In genomic region chr11:26193714-26194373, GRCh38 we compare ENCODE assay signal across 21 cellular contexts.
DNase-seq lines count a peak whose midpoint lies in the region; ATAC-seq and TF ChIP-seq lines count a peak whose summit lies in the region.
"Had no signal": no experiment of that assay in that cellular context is flagged by ENCODE, and none has a peak within 500 bp of the region (broad histone marks: within the 10 kb centered on the region; RNA-seq: fewer than 3 reads in every experiment).

No MANE protein-coding gene starts in this region.

- peak; percentile 73 for DNase-seq in LNCaP clone FGC (ENCODE audit: low read depth)
- no peak for DNase-seq in body of pancreas
- peak; percentile 75 for DNase-seq in left kidney (ENCODE audit: low read depth, low spot score)
- no peak for DNase-seq in NCI-H69 (lab: John Stamatoyannopoulos, UW)
- no peak for DNase-seq in T-helper 2 cell
- no peak for DNase-seq in RPMI8226
- no peak for DNase-seq in effector memory CD8-positive, alpha-beta T cell
- DNase-seq: activated CD4-positive, alpha-beta T cell treated with anti-CD3 and anti-CD28 coated beads for 4 hours; activated CD8-positive, alpha-beta memory T cell treated with anti-CD3 and anti-CD28 coated beads for 24 hours; activated gamma-delta T cell treated with Interleukin-2 at 50 U/mL for 16 hours; activated T-cell treated with anti-CD3 and anti-CD28 coated beads, Interleukin-2, amount 50 U/mL, for 1 hour; cerebellar nuclear complex; glutamatergic neuron; NCI-H2081; NCI-H226; NCI-H774; ovary; upper lobe of left lung had no signal

- intact Hi-C loops in body of pancreas (cut with DNase I): no loop called here

- H3K4me3 Mint-ChIP-seq in effector memory CD8-positive, alpha-beta T cell: no peak overlapping the region
- H3K4me3 Mint-ChIP-seq: CD14-positive monocyte, IgD-negative memory B cell had no signal

- no peaks in the 10 kb centered on the region for H3K4me1 ChIP-seq in body of pancreas
- H3K4me1 ChIP-seq: spleen, upper lobe of left lung had no signal

- no peaks in the 10 kb centered on the region for H3K36me3 Mint-ChIP-seq in effector memory CD8-positive, alpha-beta T cell (ENCODE audit: insufficient read depth)
- H3K36me3 Mint-ChIP-seq: CD14-positive monocyte, IgD-negative memory B cell had no signal

- H3K4me1 Mint-ChIP-seq in effector memory CD8-positive, alpha-beta T cell (ENCODE audit: low read depth in 2 of 2): no peaks in the 10 kb centered on the region
- H3K4me1 Mint-ChIP-seq: CD14-positive monocyte had no signal

- H3K27ac ChIP-seq in body of pancreas: no peak overlapping the region
- H3K27ac ChIP-seq: ovary, spleen, upper lobe of left lung had no signal

- H3K4me3 ChIP-seq in LNCaP clone FGC (ENCODE audit: low read depth, low read length) (no peak overlapping the region), body of pancreas (no peak overlapping the region)
- H3K4me3 ChIP-seq: ovary, spleen, upper lobe of left lung had no signal

- no peaks in the 10 kb centered on the region for H3K36me3 ChIP-seq in body of pancreas (replicated peaks in 1 of 2; ENCODE audit: insufficient read depth in 1 of 2, low read depth in 2 of 2)
- H3K36me3 ChIP-seq: ovary, spleen, upper lobe of left lung had no signal

- no peaks in the 10 kb centered on the region for H3K9me3 ChIP-seq in body of pancreas
- H3K9me3 ChIP-seq: ovary, spleen, upper lobe of left lung had no signal

- TF ChIP-seq CTCF in LNCaP clone FGC (IDR thresholded peaks at IDR 0.05; ENCODE audit: control insufficient read depth, extremely low read depth, insufficient read depth): no peak
- no peak for TF ChIP-seq CTCF in body of pancreas (IDR thresholded peaks at IDR 0.05)

- ATAC-seq in body of pancreas: peak; percentile 52
- no peak for ATAC-seq in effector memory CD8-positive, alpha-beta T cell (replicated peaks)

- H3K27me3 ChIP-seq in body of pancreas: no peaks in the 10 kb centered on the region
- H3K27me3 ChIP-seq: ovary, spleen, upper lobe of left lung had no signal

- no peak overlapping the region for H3K27ac Mint-ChIP-seq in effector memory CD8-positive, alpha-beta T cell
- H3K27ac Mint-ChIP-seq: CD14-positive monocyte, IgD-negative memory B cell had no signal

- no peaks in the 10 kb centered on the region for H3K27me3 Mint-ChIP-seq in effector memory CD8-positive, alpha-beta T cell
- H3K27me3 Mint-ChIP-seq: IgD-negative memory B cell had no signal

- peaks cover 0 to 2% of the 10 kb centered on the region in 2 donors for H3K9me3 Mint-ChIP-seq in effector memory CD8-positive, alpha-beta T cell
- H3K9me3 Mint-ChIP-seq: IgD-negative memory B cell had no signal

- TF ChIP-seq POLR2A in body of pancreas (IDR thresholded peaks at IDR 0.05): no peak

Comparison
In these comparisons a context has a peak if more than half of its experiments do, and no peak if none do; other contexts are left out.
1. DNase-seq: peak in LNCaP clone FGC (single experiment) and left kidney (single experiment); none in body of pancreas (0 of 4), NCI-H69 (single experiment), T-helper 2 cell (0 of 5), RPMI8226 (single experiment) and effector memory CD8-positive, alpha-beta T cell (0 of 3).